In the genomic region with DNA sequence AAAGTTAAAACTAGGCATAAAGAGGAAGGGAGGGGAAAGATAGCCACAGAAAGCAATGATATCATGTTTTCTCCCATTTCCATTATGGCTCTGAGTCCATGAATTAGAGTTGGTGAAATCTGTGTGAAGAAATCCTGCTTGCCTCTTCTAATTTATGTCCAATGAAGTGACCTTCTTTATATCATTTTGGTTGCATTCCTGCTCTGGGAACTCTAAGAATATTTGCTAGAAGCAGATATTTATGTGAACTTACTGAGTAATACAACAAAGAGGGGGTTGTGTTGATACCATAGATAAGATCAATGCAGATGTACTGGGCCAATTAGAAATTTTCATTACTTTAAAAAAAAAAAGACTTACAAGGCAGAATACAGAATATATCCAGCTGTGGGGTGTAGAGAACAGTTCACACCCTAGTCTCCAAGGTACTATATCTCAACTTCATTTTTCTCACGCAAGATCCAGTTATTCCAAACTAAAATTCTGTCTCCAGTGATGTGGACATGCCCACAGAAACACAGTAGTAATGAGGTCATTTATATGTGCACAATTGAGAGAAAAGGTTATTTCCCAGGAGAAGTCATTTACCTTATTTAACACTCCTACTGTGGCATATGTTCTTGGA, we compare ENCODE assay signal across 23 cellular contexts. TPM values are rescaled to one million over a fixed set of nuclear protein-coding genes. Genes with fewer than 3 reads are reported as not detected.
"Had no signal": no experiment of that assay in that cellular context is flagged by ENCODE, and none has a peak within 500 bp of the region (broad histone marks: within the 10 kb centered on the region; RNA-seq: fewer than 3 reads in every experiment).

No MANE protein-coding gene starts in this region.

- H3K4me3 Mint-ChIP-seq: dendritic cell treated with granulocyte-macrophage colony-stimulating factor and Interleukin-4, amounts not matched to agents 40 ng/mL and 50 ng/mL, for 4 days; effector memory CD8-positive, alpha-beta T cell; naive B cell; type B pancreatic cell had no signal

- DNase-seq: cerebellar nuclear complex; effector memory CD8-positive, alpha-beta T cell; esophagus squamous epithelium; foreskin melanocyte; islet precursor cell; left lung; mesendoderm; naive B cell; psoas muscle; retina; small intestine; stimulated activated CD4-positive, alpha-beta T cell treated with anti-CD3 and anti-CD28 coated beads, Interleukin-12 subunit alpha, Interleukin-12 subunit beta, amount 100 ng/mL, for 4 hours; stimulated activated naive CD4-positive, alpha-beta T cell treated with Interleukin-2 at 50 U/mL for 16 hours; thyroid gland had no signal

- H3K27me3 ChIP-seq: esophagus squamous epithelium, left lung, neutrophil, suprapubic skin, thyroid gland had no signal

- H3K27ac ChIP-seq: epithelial cell of prostate, left lung, neutrophil, psoas muscle, suprapubic skin, thyroid gland had no signal

- H3K27ac Mint-ChIP-seq: dendritic cell treated with granulocyte-macrophage colony-stimulating factor and Interleukin-4, amounts not matched to agents 40 ng/mL and 50 ng/mL, for 4 days; effector memory CD8-positive, alpha-beta T cell; naive B cell; type B pancreatic cell had no signal

- H3K36me3 ChIP-seq: esophagus squamous epithelium, left lung, neutrophil, suprapubic skin, thyroid gland had no signal

- H3K27me3 Mint-ChIP-seq: dendritic cell treated with granulocyte-macrophage colony-stimulating factor and Interleukin-4, amounts not matched to agents 40 ng/mL and 50 ng/mL, for 4 days; effector memory CD8-positive, alpha-beta T cell; naive B cell had no signal

- H3K9me3 Mint-ChIP-seq: effector memory CD8-positive, alpha-beta T cell; type B pancreatic cell had no signal

- ATAC-seq: effector memory CD8-positive, alpha-beta T cell; psoas muscle had no signal

- H3K4me1 ChIP-seq: suprapubic skin, thyroid gland had no signal

- H3K4me3 ChIP-seq: esophagus squamous epithelium, left lung, psoas muscle, suprapubic skin, thyroid gland had no signal

- FAIRE-seq: colon, small intestine, urothelium cell line had no signal

- H3K36me3 Mint-ChIP-seq: naive B cell had no signal

- H3K4me1 Mint-ChIP-seq: naive B cell had no signal

- H3K9me3 ChIP-seq: esophagus squamous epithelium, neutrophil, psoas muscle, suprapubic skin, thyroid gland had no signal

RNA-seq across cellular contexts. Expression of gene KCNJ8, which starts 51.5 kb away (rescaled TPM):
- total RNA-seq: lung microvascular endothelial cell had no signal
- polyA plus RNA-seq: neural cell had no signal
